ENCODE assay signal across 1 cellular context in the genomic region with DNA sequence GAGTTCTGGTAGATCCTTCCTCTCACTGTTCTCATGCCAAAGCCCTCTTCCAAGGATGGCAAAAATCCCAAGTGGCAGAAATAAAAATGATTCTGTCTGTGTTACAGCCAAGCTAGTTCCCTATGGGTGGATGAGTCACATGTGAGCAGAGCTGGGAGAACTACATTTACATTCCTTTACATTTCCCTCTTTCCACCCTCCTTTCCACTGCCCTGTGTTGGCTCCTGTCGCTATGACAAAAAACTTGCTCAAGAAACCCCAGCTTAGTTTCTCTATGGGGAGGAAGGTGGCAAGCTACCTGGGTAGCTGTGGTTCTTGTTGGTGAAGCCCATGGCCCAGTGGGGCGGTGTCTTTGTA.
A peak's percentile ranks its signal among the peaks of the same experiment; 100 is the strongest.
TF ChIP-seq lines count a peak whose summit lies in the region.

No MANE protein-coding gene starts in this region.

TF ChIP-seq in IMR-90, 13 proteins besides CTCF, POLR2A, EP300 and RAD21:
- TF ChIP-seq FOS (IDR thresholded peaks at IDR 0.05; ENCODE audit: low read depth, low read length): peak; percentile 58
- no peak for TF ChIP-seq MAFK (IDR thresholded peaks at IDR 0.05; ENCODE audit: low read depth, low read length)
- TF ChIP-seq SMC3 (IDR thresholded peaks at IDR 0.05; ENCODE audit: low read depth, low read length): no peak
- TF ChIP-seq RCOR1 (IDR thresholded peaks at IDR 0.05; ENCODE audit: insufficient replicate concordance, low read length): no peak
- no peak for TF ChIP-seq MAZ (IDR thresholded peaks at IDR 0.05; ENCODE audit: borderline replicate concordance, low read depth, low read length)
- TF ChIP-seq MXI1 (IDR thresholded peaks at IDR 0.05; ENCODE audit: borderline replicate concordance, low read depth, low read length): no peak
- TF ChIP-seq CHD1 (IDR thresholded peaks at IDR 0.05; ENCODE audit: low read depth, low read length): no peak
- TF ChIP-seq BHLHE40 (IDR thresholded peaks at IDR 0.05; ENCODE audit: low read depth, low read length): no peak
- TF ChIP-seq RFX5 (IDR thresholded peaks at IDR 0.05; ENCODE audit: low read depth, low read length): no peak
- 0 out of 2 replicates have a peak, but pooled peaks have one; percentile 15 for TF ChIP-seq CEBPB (IDR thresholded peaks at IDR 0.05; ENCODE audit: low read depth, low read length)
- TF ChIP-seq, protein P1, sequence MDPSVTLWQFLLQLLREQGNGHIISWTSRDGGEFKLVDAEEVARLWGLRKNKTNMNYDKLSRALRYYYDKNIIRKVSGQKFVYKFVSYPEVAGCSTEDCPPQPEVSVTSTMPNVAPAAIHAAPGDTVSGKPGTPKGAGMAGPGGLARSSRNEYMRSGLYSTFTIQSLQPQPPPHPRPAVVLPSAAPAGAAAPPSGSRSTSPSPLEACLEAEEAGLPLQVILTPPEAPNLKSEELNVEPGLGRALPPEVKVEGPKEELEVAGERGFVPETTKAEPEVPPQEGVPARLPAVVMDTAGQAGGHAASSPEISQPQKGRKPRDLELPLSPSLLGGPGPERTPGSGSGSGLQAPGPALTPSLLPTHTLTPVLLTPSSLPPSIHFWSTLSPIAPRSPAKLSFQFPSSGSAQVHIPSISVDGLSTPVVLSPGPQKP (IDR thresholded peaks at IDR 0.05; ENCODE audit: borderline replicate concordance, low read depth, low read length): no peak
- TF ChIP-seq, protein P2, sequence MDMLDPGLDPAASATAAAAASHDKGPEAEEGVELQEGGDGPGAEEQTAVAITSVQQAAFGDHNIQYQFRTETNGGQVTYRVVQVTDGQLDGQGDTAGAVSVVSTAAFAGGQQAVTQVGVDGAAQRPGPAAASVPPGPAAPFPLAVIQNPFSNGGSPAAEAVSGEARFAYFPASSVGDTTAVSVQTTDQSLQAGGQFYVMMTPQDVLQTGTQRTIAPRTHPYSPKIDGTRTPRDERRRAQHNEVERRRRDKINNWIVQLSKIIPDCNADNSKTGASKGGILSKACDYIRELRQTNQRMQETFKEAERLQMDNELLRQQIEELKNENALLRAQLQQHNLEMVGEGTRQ (IDR thresholded peaks at IDR 0.05; ENCODE audit: low read depth, low read length): peak; percentile 44; the same call in 1 of the 2 replicates
- TF ChIP-seq NFE2L2 (IDR thresholded peaks at IDR 0.05; ENCODE audit: low read depth, low read length): no peak
TF ChIP-seq in IMR-90: peak in this region for 3.
